ENCODE assay signal across 10 cellular contexts in genomic region chrX:19849433-19850190, GRCh38. TPM values are rescaled to one million over a fixed set of nuclear protein-coding genes. Genes with fewer than 3 reads are reported as not detected.
A peak's percentile ranks its signal among the peaks of the same experiment; 100 is the strongest.
DNase-seq lines count a peak whose midpoint lies in the region; ATAC-seq lines count a peak whose summit lies in the region.
"Had no signal": no experiment of that assay in that cellular context is flagged by ENCODE, and none has a peak within 500 bp of the region (broad histone marks: within the 10 kb centered on the region; RNA-seq: fewer than 3 reads in every experiment).

No MANE protein-coding gene starts in this region.

- no peak overlapping the region for H3K4me3 Mint-ChIP-seq in dendritic cell treated with granulocyte-macrophage colony-stimulating factor and Interleukin-4, amounts not matched to agents 40 ng/mL and 50 ng/mL, for 4 days
- no peak overlapping the region for H3K4me3 Mint-ChIP-seq in CD8-positive, alpha-beta memory T cell

- no peak overlapping the region for H3K4me3 ChIP-seq in CD8-positive, alpha-beta memory T cell (ENCODE audit: low read length)

- no peaks in the 10 kb centered on the region for H3K9me3 ChIP-seq in CD8-positive, alpha-beta memory T cell (ENCODE audit: low read length)

- POLR2A ChIA-PET in CD8-positive, alpha-beta memory T cell (lab: Charles Lee): interaction anchor here (0.6 kb wide), 1 partner anchor 49 kb away, joined by 6 read pairs; no protein-coding TSS in a partner anchor

- peaks cover 26% of the 10 kb centered on the region for H3K36me3 Mint-ChIP-seq in dendritic cell treated with granulocyte-macrophage colony-stimulating factor and Interleukin-4, amounts not matched to agents 40 ng/mL and 50 ng/mL, for 4 days (ENCODE audit: low read depth)
- H3K36me3 Mint-ChIP-seq in CD8-positive, alpha-beta memory T cell: peaks cover 0 to 8% (median 0%) of the 10 kb centered on the region in 3 donors

- peak overlapping the region; percentile 57 for H3K27ac Mint-ChIP-seq in dendritic cell treated with granulocyte-macrophage colony-stimulating factor and Interleukin-4, amounts not matched to agents 40 ng/mL and 50 ng/mL, for 4 days
- peak overlapping the region in 2 of 8 donors; percentile 49 to 61 for H3K27ac Mint-ChIP-seq in CD8-positive, alpha-beta memory T cell

- DNase-seq in A172 (ENCODE audit: low spot score): no peak
- no peak for DNase-seq in NK-92 (lab: John Stamatoyannopoulos, UW; ENCODE audit: unreplicated experiment)
- DNase-seq in CD8-positive, alpha-beta memory T cell: no peak
- DNase-seq: anterior cingulate cortex had no signal

- H3K27me3 Mint-ChIP-seq in dendritic cell treated with granulocyte-macrophage colony-stimulating factor and Interleukin-4, amounts not matched to agents 40 ng/mL and 50 ng/mL, for 4 days: no peaks in the 10 kb centered on the region
- peaks cover 0 to 1% of the 10 kb centered on the region in 2 donors for H3K27me3 Mint-ChIP-seq in CD8-positive, alpha-beta memory T cell

- H3K4me1 Mint-ChIP-seq in dendritic cell treated with granulocyte-macrophage colony-stimulating factor and Interleukin-4, amounts not matched to agents 40 ng/mL and 50 ng/mL, for 4 days (ENCODE audit: low read depth): peaks cover 22% of the 10 kb centered on the region
- peaks cover 23 to 41% (median 38%) of the 10 kb centered on the region in 3 donors for H3K4me1 Mint-ChIP-seq in CD8-positive, alpha-beta memory T cell

- H3K27me3 ChIP-seq in CD8-positive, alpha-beta memory T cell (ENCODE audit: insufficient read depth, low read length, poor library complexity, severe bottlenecking): no peaks in the 10 kb centered on the region

- H3K9me3 Mint-ChIP-seq in dendritic cell treated with granulocyte-macrophage colony-stimulating factor and Interleukin-4, amounts not matched to agents 40 ng/mL and 50 ng/mL, for 4 days: no peaks in the 10 kb centered on the region
- no peaks in the 10 kb centered on the region for H3K9me3 Mint-ChIP-seq in CD8-positive, alpha-beta memory T cell

- H3K27ac ChIP-seq in CD8-positive, alpha-beta memory T cell (ENCODE audit: low read depth, low read length): no peak overlapping the region
- H3K27ac ChIP-seq: KMS-11 had no signal

- peaks cover 23% of the 10 kb centered on the region for H3K4me1 ChIP-seq in CD8-positive, alpha-beta memory T cell (ENCODE audit: insufficient read depth, low read length)

- H3K36me3 ChIP-seq in CD8-positive, alpha-beta memory T cell (ENCODE audit: insufficient read depth, low read length): no peaks in the 10 kb centered on the region

- CTCF ChIA-PET in CD8-positive, alpha-beta memory T cell (lab: Charles Lee): no interaction called here

- peak; percentile 77 for ATAC-seq in GM18519 (IDR thresholded peaks at IDR 0.05; ENCODE audit: low FRiP score, unreplicated experiment)
- peak; percentile 71 for ATAC-seq in GM21576 (IDR thresholded peaks at IDR 0.05; ENCODE audit: unreplicated experiment)
- peak; percentile 54 for ATAC-seq in HG03457 (IDR thresholded peaks at IDR 0.05; ENCODE audit: unreplicated experiment)
- no peak for ATAC-seq in HG02970 (IDR thresholded peaks at IDR 0.05; ENCODE audit: low FRiP score, unreplicated experiment)

- intact Hi-C loops in dendritic cell treated with granulocyte-macrophage colony-stimulating factor and Interleukin-4, amounts not matched to agents 40 ng/mL and 50 ng/mL, for 4 days (cut with micrococcal nuclease): no loop called here

RNA-seq across cellular contexts. Expression of gene SH3KBP1, which starts 37.8 kb away (rescaled TPM):
- total RNA-seq in A172 (2014; rRNA removed; shearing (Covaris generic)): 48.2 and 60.9 TPM in 2 replicates
- 10 to 100 TPM; 79.7 to 91.9 TPM for total RNA-seq in CD8-positive, alpha-beta memory T cell
- 221 TPM for polyA plus RNA-seq in CD8-positive, alpha-beta memory T cell
